14 cellular contexts compared by ENCODE assay signal in genomic region chr2:222904557-222905258, GRCh38. TPM values are rescaled to one million over a fixed set of nuclear protein-coding genes. Genes with fewer than 3 reads are reported as not detected.
A peak's percentile ranks its signal among the peaks of the same experiment; 100 is the strongest.
DNase-seq lines count a peak whose midpoint lies in the region; ATAC-seq, FAIRE-seq and TF ChIP-seq lines count a peak whose summit lies in the region.
"Had no signal": no experiment of that assay in that cellular context is flagged by ENCODE, and none has a peak within 500 bp of the region (broad histone marks: within the 10 kb centered on the region; RNA-seq: fewer than 3 reads in every experiment).

No MANE protein-coding gene starts in this region.

- TF ChIP-seq CTCF in SK-N-SH (IDR thresholded peaks at IDR 0.05) (no peak), bronchial epithelial cell (IDR thresholded peaks at IDR 0.05; ENCODE audit: insufficient read depth, low read length, severe bottlenecking) (no peak), glutamatergic neuron (IDR thresholded peaks at IDR 0.05; ENCODE audit: partially characterized antibody, unreplicated experiment) (no peak)

- DNase-seq in SK-N-SH (no peak), bronchial epithelial cell (ENCODE audit: low read depth) (peak; percentile 30), kidney tubule cell (ENCODE audit: low spot score) (peak; percentile 48), aorta (no peak), SW480 (ENCODE audit: low spot score) (no peak), glutamatergic neuron (no peak)
- no peak for DNase-seq in activated naive CD4-positive, alpha-beta T cell treated with anti-CD3 and anti-CD28 coated beads, Interleukin-2, amount 50 U/mL, for 72 hours (ENCODE audit: low spot score in 2 of 2)
- DNase-seq: activated CD8-positive, alpha-beta memory T cell treated with anti-CD3 and anti-CD28 coated beads, Interleukin-2, amount 10 ng/mL, durations not matched to agents 7 days and 5 days; activated naive CD8-positive, alpha-beta T cell treated with anti-CD3 and anti-CD28 coated beads, Interleukin-2, amount 10 ng/mL, durations not matched to agents 7 days and 5 days; NCI-H1417 treated with DMSO at 0.1 percent for 48 hours; NCI-H526; substantia nigra had no signal

- ATAC-seq in SK-N-SH treated with all-trans-retinoic acid at 6 μM for 48 hours (no peak), aorta (ENCODE audit: low FRiP score) (peak; percentile 30)
- ATAC-seq in activated naive CD4-positive, alpha-beta T cell treated with anti-CD3 and anti-CD28 coated beads, Interleukin-2, amount 50 U/mL, for 72 hours = no peak
- ATAC-seq: activated CD8-positive, alpha-beta memory T cell treated with anti-CD3 and anti-CD28 coated beads, Interleukin-2, amount 10 ng/mL, durations not matched to agents 7 days and 5 days had no signal

- no peaks in the 10 kb centered on the region for H3K36me3 Mint-ChIP-seq in activated naive CD4-positive, alpha-beta T cell treated with anti-CD3 and anti-CD28 coated beads, Interleukin-2, amount 50 U/mL, for 72 hours
- H3K36me3 Mint-ChIP-seq in glutamatergic neuron (ENCODE audit: unreplicated experiment) = no peaks in the 10 kb centered on the region

- H3K36me3 ChIP-seq in SK-N-SH (replicated peaks in 1 of 2; ENCODE audit: control insufficient read depth in 1 of 2, insufficient read depth in 2 of 2, low read length in 1 of 2) (peaks cover 12 to 18% of the 10 kb centered on the region in 2 experiments), bronchial epithelial cell (ENCODE audit: control insufficient read depth, insufficient read depth, low read length) (peaks cover 2% of the 10 kb centered on the region), aorta (ENCODE audit: control insufficient read depth in 1 of 2, insufficient read depth in 2 of 2, low read length in 1 of 2) (peaks cover 3 to 4% of the 10 kb centered on the region in 2 donors)

- peaks cover 14% of the 10 kb centered on the region for H3F3A ChIP-seq in SK-N-SH (replicated peaks; ENCODE audit: insufficient read depth)

- H3K27me3 ChIP-seq in SK-N-SH (ENCODE audit: insufficient read depth) (no peaks in the 10 kb centered on the region), bronchial epithelial cell (ENCODE audit: control insufficient read depth, insufficient read depth, low read length) (no peaks in the 10 kb centered on the region), aorta (ENCODE audit: control insufficient read depth in 1 of 2, insufficient read depth in 2 of 2, low read length in 1 of 2) (no peaks in the 10 kb centered on the region)

- CTCF ChIA-PET in SK-N-SH (lab: Yijun Ruan, JAX) = interaction anchor here (1.4 to 6.8 kb wide), 4 partner anchors 11 to 214 kb away, joined by 5 to 115 read pairs (median 21); no protein-coding TSS in a partner anchor

- TF ChIP-seq RAD21 in SK-N-SH (IDR thresholded peaks at IDR 0.05; ENCODE audit: low read length) = no peak

- FAIRE-seq in bronchial epithelial cell (lab: Jason Lieb, UNC) = no peak

- no peak overlapping the region for H2AFZ ChIP-seq in SK-N-SH (ENCODE audit: low read depth)

- peak overlapping the region; percentile 15; the same call in 1 of the 2 replicates for H3K9ac ChIP-seq in SK-N-SH

- peaks cover 2% of the 10 kb centered on the region for H3K27me3 Mint-ChIP-seq in glutamatergic neuron (ENCODE audit: unreplicated experiment)
- H3K27me3 Mint-ChIP-seq: activated CD8-positive, alpha-beta memory T cell treated with anti-CD3 and anti-CD28 coated beads, Interleukin-2, amount 10 ng/mL, durations not matched to agents 7 days and 5 days; activated naive CD8-positive, alpha-beta T cell treated with anti-CD3 and anti-CD28 coated beads, Interleukin-2, amount 10 ng/mL, durations not matched to agents 7 days and 5 days had no signal

- H3K4me1 Mint-ChIP-seq in glutamatergic neuron (ENCODE audit: low read depth, unreplicated experiment) = peaks cover 13% of the 10 kb centered on the region

- peaks cover 24% of the 10 kb centered on the region for H3K79me2 ChIP-seq in SK-N-SH (ENCODE audit: insufficient read depth)

- H4K20me1 ChIP-seq in SK-N-SH (ENCODE audit: insufficient read depth) = no peaks in the 10 kb centered on the region

- no peak overlapping the region for H3K27ac Mint-ChIP-seq in activated naive CD4-positive, alpha-beta T cell treated with anti-CD3 and anti-CD28 coated beads, Interleukin-2, amount 50 U/mL, for 72 hours
- H3K27ac Mint-ChIP-seq in glutamatergic neuron (ENCODE audit: unreplicated experiment) = no peak overlapping the region
- H3K27ac Mint-ChIP-seq: activated CD8-positive, alpha-beta memory T cell treated with anti-CD3 and anti-CD28 coated beads, Interleukin-2, amount 10 ng/mL, durations not matched to agents 7 days and 5 days; activated naive CD8-positive, alpha-beta T cell treated with anti-CD3 and anti-CD28 coated beads, Interleukin-2, amount 10 ng/mL, durations not matched to agents 7 days and 5 days had no signal

- no peak overlapping the region for H3K4me3 Mint-ChIP-seq in glutamatergic neuron (ENCODE audit: unreplicated experiment)
- H3K4me3 Mint-ChIP-seq: activated CD8-positive, alpha-beta memory T cell treated with anti-CD3 and anti-CD28 coated beads, Interleukin-2, amount 10 ng/mL, durations not matched to agents 7 days and 5 days; activated naive CD8-positive, alpha-beta T cell treated with anti-CD3 and anti-CD28 coated beads, Interleukin-2, amount 10 ng/mL, durations not matched to agents 7 days and 5 days had no signal

- 69% methylated on average over 2 of the region's 2 CpGs for WGBS in SK-N-SH (ENCODE audit: low lambda C conversion rate)
- 49 to 52% methylated on average over 2 of the region's 2 CpGs for WGBS in aorta, 2 donors

- no peak for TF ChIP-seq EP300 in SK-N-SH (IDR thresholded peaks at IDR 0.05; ENCODE audit: borderline replicate concordance in 1 of 2, low read depth in 1 of 2, low read length in 1 of 2)

- no peaks in the 10 kb centered on the region for H3K9me2 ChIP-seq in SK-N-SH

- H3K27ac ChIP-seq in SK-N-SH (ENCODE audit: low read depth in 2 of 2, low read length in 1 of 2) (peak overlapping the region in 1 of 2 experiments; percentile 82; a peak in 2 of 4 replicates), aorta (ENCODE audit: low read depth in 1 of 2, low read length in 2 of 2) (peak overlapping the region; percentile 76 to 96)
- H3K27ac ChIP-seq: 22Rv1 had no signal

- H3K9me3 Mint-ChIP-seq in activated naive CD4-positive, alpha-beta T cell treated with anti-CD3 and anti-CD28 coated beads, Interleukin-2, amount 50 U/mL, for 72 hours = no peaks in the 10 kb centered on the region
- peaks cover 4% of the 10 kb centered on the region for H3K9me3 Mint-ChIP-seq in glutamatergic neuron (ENCODE audit: unreplicated experiment)
- H3K9me3 Mint-ChIP-seq: activated naive CD8-positive, alpha-beta T cell treated with anti-CD3 and anti-CD28 coated beads, Interleukin-2, amount 10 ng/mL, durations not matched to agents 7 days and 5 days had no signal

- peak overlapping the region; percentile 36 for H3K4me2 ChIP-seq in SK-N-SH

- no peak overlapping the region for H3K4me3 ChIP-seq in SK-N-SH (ENCODE audit: low read depth in 2 of 2, low read length in 1 of 2)
- no peak overlapping the region for H3K4me3 ChIP-seq in bronchial epithelial cell (ENCODE audit: low read depth, low read length)
- no peak overlapping the region for H3K4me3 ChIP-seq in aorta (ENCODE audit: low read length in 2 of 2)

- intact Hi-C loops in aorta (cut with DNase I) = loop anchor here (5.0 kb wide), 4 partner anchors 37 to 212 kb away; partner anchors contain the start of gene ACSL3 (in 1 of the 2)

- H3K4me1 ChIP-seq in SK-N-SH (ENCODE audit: control insufficient read depth in 1 of 2, insufficient read depth in 2 of 2, low read depth in 1 of 2, low read length in 1 of 2) (peaks cover 0 to 24% of the 10 kb centered on the region in 2 experiments; a peak in 1 of 4 replicates), aorta (ENCODE audit: control insufficient read depth in 1 of 2, insufficient read depth in 2 of 2, low read length in 2 of 2) (peaks cover 6 to 10% of the 10 kb centered on the region in 2 donors)

- POLR2A ChIA-PET in SK-N-SH (lab: Yijun Ruan, JAX) = no interaction called here

- no peaks in the 10 kb centered on the region for H3K9me3 ChIP-seq in SK-N-SH
- no peaks in the 10 kb centered on the region for H3K9me3 ChIP-seq in aorta (ENCODE audit: control insufficient read depth, low read length)

TF ChIP-seq in SK-N-SH, 30 proteins besides CTCF, POLR2A, EP300 and RAD21 (continues in another document):
- TF ChIP-seq TEAD4 (IDR thresholded peaks at IDR 0.05; ENCODE audit: borderline replicate concordance, insufficient read depth) (no peak), SMC3 (IDR thresholded peaks at IDR 0.05; ENCODE audit: low read depth, low read length) (no peak), USF1 (IDR thresholded peaks at IDR 0.05; ENCODE audit: borderline replicate concordance, low read depth) (no peak), TAF1 (IDR thresholded peaks at IDR 0.05; ENCODE audit: borderline replicate concordance, low read depth, low read length) (no peak), SIN3A (IDR thresholded peaks at IDR 0.05; ENCODE audit: borderline replicate concordance, low read depth, low read length) (no peak)

TF ChIP-seq in SK-N-SH treated with all-trans-retinoic acid at 6 μM for 48 hours, 23 proteins besides CTCF, POLR2A, EP300 and RAD21 (continues in another document):
- no peak for TF ChIP-seq PATZ1 (CRISPR knock-in tag; IDR thresholded peaks at IDR 0.05; ENCODE audit: borderline replicate concordance)
- no peak for TF ChIP-seq ZFP30 (CRISPR knock-in tag; IDR thresholded peaks at IDR 0.05)

RNA-seq across cellular contexts. Expression of gene ACSL3, which starts 43.9 kb away (rescaled TPM):
- polyA plus RNA-seq in SK-N-SH (2012; rRNA removed) (15.7 and 25.2 TPM in 2 replicates), aorta (10 to 100 TPM; 14.0 to 39.4 TPM)
- 23.5 and 24.5 TPM in 2 replicates for polyA plus RNA-seq in SK-N-SH (2012; cell fraction: cytosol; rRNA removed)
- 9.1 and 18.4 TPM in 2 replicates for polyA plus RNA-seq in SK-N-SH (2012; cell fraction: nucleus; rRNA removed)
- total RNA-seq in bronchial epithelial cell (166 and 269 TPM in 2 replicates), aorta (10 to 100 TPM; 66.5 to 69.0 TPM), glutamatergic neuron (ENCODE audit: unreplicated experiment) (87.0 TPM)
- 10 to 100 TPM; 36.1 to 37.1 TPM for total RNA-seq in activated naive CD4-positive, alpha-beta T cell treated with anti-CD3 and anti-CD28 coated beads, Interleukin-2, amount 50 U/mL, for 72 hours

Comparison
In these comparisons a context has a peak if more than half of its experiments do, and no peak if none do; other contexts are left out.
1. DNase-seq: peak in bronchial epithelial cell (single experiment) and kidney tubule cell (single experiment); none in SK-N-SH (single experiment), aorta (0 of 2), activated naive CD4-positive, alpha-beta T cell treated with anti-CD3 and anti-CD28 coated beads, Interleukin-2, amount 50 U/mL, for 72 hours (0 of 2), SW480 (single experiment) and glutamatergic neuron (single experiment).